Comparison of ENCODE assay signal across 15 cellular contexts in genomic region chr9:114834386-114834785, GRCh38. TPM values are rescaled to one million over a fixed set of nuclear protein-coding genes. Genes with fewer than 3 reads are reported as not detected.
DNase-seq lines count a peak whose midpoint lies in the region; TF ChIP-seq lines count a peak whose summit lies in the region.
"Had no signal": no experiment of that assay in that cellular context is flagged by ENCODE, and none has a peak within 500 bp of the region (broad histone marks: within the 10 kb centered on the region; RNA-seq: fewer than 3 reads in every experiment).

No MANE protein-coding gene starts in this region.

- H2BK12ac ChIP-seq in mesenchymal stem cell (ENCODE audit: low read length in 2 of 2) (no peak overlapping the region), neuronal stem cell (ENCODE audit: low read length) (no peak overlapping the region)

- H3K79me1 ChIP-seq in mesenchymal stem cell (replicated peaks; ENCODE audit: low read length, poor library complexity, severe bottlenecking) = no peaks in the 10 kb centered on the region
- H3K79me1 ChIP-seq in neuronal stem cell (ENCODE audit: low read depth, low read length) = no peaks in the 10 kb centered on the region

- H3K27me3 ChIP-seq in adipocyte (replicated peaks; ENCODE audit: control insufficient read depth, insufficient read depth, low read length) (no peaks in the 10 kb centered on the region), mesenchymal stem cell (ENCODE audit: control insufficient read depth in 1 of 2, insufficient read depth in 1 of 2, low read length in 2 of 2) (peaks cover 0 to 3% of the 10 kb centered on the region in 2 experiments), neuronal stem cell (ENCODE audit: control insufficient read depth in 3 of 3, insufficient read depth in 3 of 3, low read depth in 1 of 3, low read length in 3 of 3) (no peaks in the 10 kb centered on the region)
- H3K27me3 ChIP-seq: BLaER1 treated with 17β-estradiol and CSF1 and Interleukin-3, amounts not matched to agents 10 nM and 100 nM had no signal

- no peak overlapping the region for H3K18ac ChIP-seq in mesenchymal stem cell (ENCODE audit: low read depth in 1 of 2, low read length in 2 of 2)
- H3K18ac ChIP-seq in neuronal stem cell (ENCODE audit: low read length) = no peak overlapping the region

- H2AFZ ChIP-seq in mesenchymal stem cell (ENCODE audit: low read depth, low read length) (no peak overlapping the region), neuronal stem cell (ENCODE audit: low read length) (no peak overlapping the region)

- no peak overlapping the region for H3K4me2 ChIP-seq in mesenchymal stem cell (ENCODE audit: low read length, poor library complexity, severe bottlenecking)
- H3K4me2 ChIP-seq in neuronal stem cell (ENCODE audit: insufficient read depth, low read length, poor library complexity, severe bottlenecking) = no peak overlapping the region

- no peak overlapping the region for H3K9ac ChIP-seq in adipocyte (ENCODE audit: low read length)
- H3K9ac ChIP-seq in mesenchymal stem cell (ENCODE audit: low read length) = no peak overlapping the region
- no peak overlapping the region for H3K9ac ChIP-seq in neuronal stem cell (ENCODE audit: low read depth, low read length, poor library complexity)
- H3K9ac ChIP-seq: BLaER1 treated with 17β-estradiol and CSF1 and Interleukin-3, amounts not matched to agents 10 nM and 100 nM had no signal

- H4K91ac ChIP-seq in mesenchymal stem cell (ENCODE audit: low read length) = no peak overlapping the region
- H4K91ac ChIP-seq in neuronal stem cell (ENCODE audit: low read depth, low read length, poor library complexity) = no peak overlapping the region

- H3K14ac ChIP-seq in mesenchymal stem cell (ENCODE audit: low read length in 2 of 2) = no peak overlapping the region
- no peak overlapping the region for H3K14ac ChIP-seq in neuronal stem cell (ENCODE audit: low read length)

- H3K4me3 ChIP-seq in AG10803 (ENCODE audit: low read length) (no peak overlapping the region), adipocyte (ENCODE audit: low read length) (no peak overlapping the region), mesenchymal stem cell (ENCODE audit: insufficient read depth in 1 of 2, low read depth in 1 of 2, low read length in 2 of 2) (no peak overlapping the region), neuronal stem cell (ENCODE audit: low read length in 2 of 2) (no peak overlapping the region)
- H3K4me3 ChIP-seq: BLaER1 treated with 17β-estradiol and CSF1 and Interleukin-3, amounts not matched to agents 10 nM and 100 nM had no signal

- H3K27ac ChIP-seq in mesenchymal stem cell (ENCODE audit: low read length, poor library complexity, severe bottlenecking) = no peak overlapping the region
- no peak overlapping the region for H3K27ac ChIP-seq in neuronal stem cell (replicated peaks; ENCODE audit: low read length)
- H3K27ac ChIP-seq: BLaER1 treated with 17β-estradiol and CSF1 and Interleukin-3, amounts not matched to agents 10 nM and 100 nM had no signal

- H2BK5ac ChIP-seq in mesenchymal stem cell (ENCODE audit: low read depth, low read length, poor library complexity, severe bottlenecking) = no peak overlapping the region
- H2BK5ac ChIP-seq in neuronal stem cell (ENCODE audit: low read length) = no peak overlapping the region

- no peak overlapping the region for H2BK15ac ChIP-seq in mesenchymal stem cell (ENCODE audit: low read depth, poor library complexity, severe bottlenecking)
- no peak overlapping the region for H2BK15ac ChIP-seq in neuronal stem cell (ENCODE audit: low read length)

- H2AK5ac ChIP-seq in mesenchymal stem cell (ENCODE audit: low read length, severe bottlenecking) = no peak overlapping the region
- no peak overlapping the region for H2AK5ac ChIP-seq in neuronal stem cell (ENCODE audit: low read depth, low read length)

- H3K9me3 ChIP-seq in adipocyte (ENCODE audit: control insufficient read depth, low read length) (peaks cover 3% of the 10 kb centered on the region), mesenchymal stem cell (ENCODE audit: control insufficient read depth, low read length) (no peaks in the 10 kb centered on the region), neuronal stem cell (replicated peaks in 1 of 2; ENCODE audit: control insufficient read depth in 2 of 2, insufficient read depth in 1 of 2, low read depth in 1 of 2, low read length in 2 of 2) (no peaks in the 10 kb centered on the region)

- H2BK120ac ChIP-seq in mesenchymal stem cell (ENCODE audit: low read depth, low read length) (no peak overlapping the region), neuronal stem cell (ENCODE audit: low read depth, low read length) (no peak overlapping the region)

- no peaks in the 10 kb centered on the region for H3K36me3 ChIP-seq in adipocyte (ENCODE audit: control insufficient read depth, insufficient read depth, low read length, severe bottlenecking)
- no peaks in the 10 kb centered on the region for H3K36me3 ChIP-seq in mesenchymal stem cell (ENCODE audit: control insufficient read depth in 1 of 2, insufficient read depth in 2 of 2, low read depth in 1 of 2, low read length in 2 of 2)
- no peaks in the 10 kb centered on the region for H3K36me3 ChIP-seq in neuronal stem cell (replicated peaks in 1 of 2; ENCODE audit: control insufficient read depth in 2 of 2, insufficient read depth in 2 of 2, low read length in 2 of 2)
- H3K36me3 ChIP-seq: BLaER1 treated with 17β-estradiol and CSF1 and Interleukin-3, amounts not matched to agents 10 nM and 100 nM had no signal

- DNase-seq in AG10803 (ENCODE audit: low read depth) (peak; percentile 53), adipocyte (ENCODE audit: low read depth) (peak; percentile 41), fibroblast of gingiva (ENCODE audit: low read depth) (peak; percentile 57), mesenchymal stem cell (peak; percentile 30), GM10266 (ENCODE audit: extremely low spot score) (no peak), neuronal stem cell (ENCODE audit: low spot score) (no peak)
- no peak for DNase-seq in stimulated activated CD4-positive, alpha-beta T cell treated with anti-CD3 and anti-CD28 coated beads, Interleukin-2, amount 100 ng/mL, for 48 hours
- DNase-seq: 8988T; CD8-positive, alpha-beta T cell; DMS 273 treated with DMSO at 0.1 percent for 48 hours; DMS53; DND-41; EL; H9 had no signal

- peaks cover 23% of the 10 kb centered on the region for H3K4me1 ChIP-seq in adipocyte (ENCODE audit: control insufficient read depth, insufficient read depth, low read length)
- no peaks in the 10 kb centered on the region for H3K4me1 ChIP-seq in mesenchymal stem cell (ENCODE audit: control insufficient read depth, insufficient read depth, low read depth, low read length)
- H3K4me1 ChIP-seq in neuronal stem cell (ENCODE audit: control insufficient read depth in 2 of 2, insufficient read depth in 1 of 2, low read depth in 1 of 2, low read length in 2 of 2) = no peaks in the 10 kb centered on the region

- H3K23ac ChIP-seq in mesenchymal stem cell (ENCODE audit: low read length in 2 of 2) (no peak overlapping the region), neuronal stem cell (ENCODE audit: low read depth, low read length, poor library complexity) (no peak overlapping the region)

- H4K8ac ChIP-seq in mesenchymal stem cell (ENCODE audit: low read length) = no peak overlapping the region
- H4K8ac ChIP-seq in neuronal stem cell (ENCODE audit: low read depth, low read length) = no peak overlapping the region

- TF ChIP-seq CTCF in AG10803 (conservative IDR thresholded peaks at IDR 0.05; ENCODE audit: low read length) = no peak
- no peak for TF ChIP-seq CTCF in GM10266 (IDR thresholded peaks at IDR 0.05; ENCODE audit: control insufficient read depth, insufficient read depth, low read depth, missing control alignments)

- H3K4ac ChIP-seq in mesenchymal stem cell (ENCODE audit: low read depth in 1 of 2, low read length in 2 of 2) (no peak overlapping the region), neuronal stem cell (ENCODE audit: low read length) (no peak overlapping the region)

RNA-seq across cellular contexts. Expression of gene TNFSF15, which starts 28.5 kb away (rescaled TPM):
- 7.4 TPM for polyA plus RNA-seq in mesenchymal stem cell (2013, experiment 1 of 2)
- 7.3 TPM for polyA plus RNA-seq in mesenchymal stem cell (2013, experiment 2 of 2)
- 0.45 TPM for polyA plus RNA-seq in neuronal stem cell (2013, experiment 1 of 2)
- polyA plus RNA-seq in neuronal stem cell (2013, experiment 2 of 2) = 0.43 TPM

Comparison
In these comparisons a context has a peak if more than half of its experiments do, and no peak if none do; other contexts are left out.
1. DNase-seq: peak in AG10803 (single experiment), adipocyte (single experiment), fibroblast of gingiva (single experiment) and mesenchymal stem cell (single experiment); none in GM10266 (single experiment), neuronal stem cell (single experiment) and stimulated activated CD4-positive, alpha-beta T cell treated with anti-CD3 and anti-CD28 coated beads, Interleukin-2, amount 100 ng/mL, for 48 hours (0 of 2).